Comparison of ENCODE assay signal across 24 cellular contexts in the genomic region with DNA sequence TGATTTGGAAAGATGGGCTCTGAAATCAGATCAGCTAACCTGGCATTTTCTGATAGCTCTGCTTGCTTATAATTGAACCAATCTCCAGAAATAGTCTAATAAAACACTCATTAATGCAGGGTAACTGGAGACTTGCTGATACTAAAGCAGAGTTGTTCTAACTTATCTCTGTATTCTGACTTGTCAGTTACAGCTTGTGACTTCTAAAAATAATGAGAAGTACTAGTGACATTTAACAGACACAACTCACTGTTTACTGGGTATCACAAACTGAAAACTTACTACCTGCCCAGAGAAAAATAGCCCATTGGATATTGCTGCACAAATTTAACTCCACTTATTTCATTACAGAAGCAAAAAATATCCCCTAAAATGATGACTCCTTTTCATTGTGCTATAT. TPM values are rescaled to one million over a fixed set of nuclear protein-coding genes. Genes with fewer than 3 reads are reported as not detected.
DNase-seq lines count a peak whose midpoint lies in the region; ATAC-seq, FAIRE-seq and TF ChIP-seq lines count a peak whose summit lies in the region.
"Had no signal": no experiment of that assay in that cellular context is flagged by ENCODE, and none has a peak within 500 bp of the region (broad histone marks: within the 10 kb centered on the region; RNA-seq: fewer than 3 reads in every experiment).

No MANE protein-coding gene starts in this region.

- ATAC-seq in activated T-cell treated with anti-CD3 and anti-CD28 coated beads, Interleukin-2, amount 50 U/mL, for 72 hours (replicated peaks in 1 of 2), result no peak
- ATAC-seq in left cardiac atrium, result peak; percentile 69 to 84
- ATAC-seq in GM19452 (IDR thresholded peaks at IDR 0.05; ENCODE audit: unreplicated experiment), result no peak
- ATAC-seq in effector memory CD8-positive, alpha-beta T cell (replicated peaks), result no peak
- ATAC-seq: GM23338 had no signal

- peak overlapping the region; percentile 84 for H3K27ac Mint-ChIP-seq in activated T-cell treated with anti-CD3 and anti-CD28 coated beads, Interleukin-2, amount 50 U/mL, for 72 hours
- no peak overlapping the region for H3K27ac Mint-ChIP-seq in effector memory CD8-positive, alpha-beta T cell
- H3K27ac Mint-ChIP-seq: H9 had no signal

- H3K4me1 Mint-ChIP-seq in activated T-cell treated with anti-CD3 and anti-CD28 coated beads, Interleukin-2, amount 50 U/mL, for 72 hours (ENCODE audit: low read depth), result no peaks in the 10 kb centered on the region
- H3K4me1 Mint-ChIP-seq in effector memory CD8-positive, alpha-beta T cell (ENCODE audit: low read depth in 2 of 2), result no peaks in the 10 kb centered on the region
- H3K4me1 Mint-ChIP-seq: GM23338, H9 had no signal

- no peaks in the 10 kb centered on the region for H3K9me1 ChIP-seq in keratinocyte (ENCODE audit: control insufficient read depth, extremely low read depth, insufficient read depth, low read length)

- no peak overlapping the region for H3K4me3 Mint-ChIP-seq in activated T-cell treated with anti-CD3 and anti-CD28 coated beads, Interleukin-2, amount 50 U/mL, for 72 hours
- no peak overlapping the region for H3K4me3 Mint-ChIP-seq in effector memory CD8-positive, alpha-beta T cell
- H3K4me3 Mint-ChIP-seq: GM23338, H9 had no signal

- no peaks in the 10 kb centered on the region for H3K9me3 Mint-ChIP-seq in activated T-cell treated with anti-CD3 and anti-CD28 coated beads, Interleukin-2, amount 50 U/mL, for 72 hours
- no peaks in the 10 kb centered on the region for H3K9me3 Mint-ChIP-seq in effector memory CD8-positive, alpha-beta T cell
- H3K9me3 Mint-ChIP-seq: CD4-positive, CD25-positive, alpha-beta regulatory T cell; GM23338; H9 had no signal

- H3K79me2 ChIP-seq in keratinocyte (ENCODE audit: control insufficient read depth, insufficient read depth, low read length), result no peaks in the 10 kb centered on the region

- no peak overlapping the region for H3K9ac ChIP-seq in keratinocyte (ENCODE audit: control insufficient read depth, extremely low read depth, insufficient read depth, low read length)
- H3K9ac ChIP-seq: BLaER1 had no signal

- no peaks in the 10 kb centered on the region for H3K27me3 ChIP-seq in keratinocyte (ENCODE audit: control insufficient read depth, extremely low read depth, insufficient read depth, low read length)
- H3K27me3 ChIP-seq: BLaER1 had no signal

- peaks cover 0 to 4% of the 10 kb centered on the region in 2 donors for H3K36me3 Mint-ChIP-seq in activated T-cell treated with anti-CD3 and anti-CD28 coated beads, Interleukin-2, amount 50 U/mL, for 72 hours (ENCODE audit: insufficient read depth in 2 of 2)
- peaks cover 32% of the 10 kb centered on the region for H3K36me3 Mint-ChIP-seq in effector memory CD8-positive, alpha-beta T cell (ENCODE audit: insufficient read depth)

- no peak overlapping the region for H3K4me3 ChIP-seq in keratinocyte (ENCODE audit: control insufficient read depth in 2 of 3, extremely low read depth in 1 of 3, insufficient read depth in 2 of 3, low read depth in 1 of 3, low read length in 3 of 3)
- H3K4me3 ChIP-seq: BLaER1, GM23338, SK-N-MC had no signal

- H3K4me2 ChIP-seq in keratinocyte (ENCODE audit: control insufficient read depth, extremely low read depth, insufficient read depth, low read depth, low read length), result no peak overlapping the region
- H3K4me2 ChIP-seq: BLaER1, GM23338 had no signal

- dilution Hi-C loops in keratinocyte (cut with MboI; ENCODE audit: extremely low pct_ligation_motif_present, low sequenced_read_pairs), result no loop called here

- no peak overlapping the region for H2AFZ ChIP-seq in keratinocyte (ENCODE audit: control insufficient read depth, low read length)
- H2AFZ ChIP-seq: GM23338 had no signal

- H4K20me1 ChIP-seq in keratinocyte (ENCODE audit: control insufficient read depth, extremely low read depth, insufficient read depth, low read length), result no peaks in the 10 kb centered on the region
- H4K20me1 ChIP-seq: BLaER1 had no signal

- no peak for TF ChIP-seq CTCF in keratinocyte (optimal IDR thresholded peaks at IDR 0.05 in 1 of 3, IDR thresholded peaks at IDR 0.05 in 1 of 3, conservative IDR thresholded peaks at IDR 0.05 in 1 of 3; ENCODE audit: extremely low read depth in 1 of 3, insufficient read depth in 2 of 3, low read length in 3 of 3)

- H3K9me3 ChIP-seq in keratinocyte (ENCODE audit: control insufficient read depth, low read depth, low read length), result no peaks in the 10 kb centered on the region
- H3K9me3 ChIP-seq: BLaER1 had no signal

- H3K27ac ChIP-seq in keratinocyte (ENCODE audit: control insufficient read depth, insufficient read depth, low read length), result no peak overlapping the region
- H3K27ac ChIP-seq: BLaER1, SK-N-MC had no signal

- H3K27me3 Mint-ChIP-seq in activated T-cell treated with anti-CD3 and anti-CD28 coated beads, Interleukin-2, amount 50 U/mL, for 72 hours (ENCODE audit: low read depth), result no peaks in the 10 kb centered on the region
- no peaks in the 10 kb centered on the region for H3K27me3 Mint-ChIP-seq in effector memory CD8-positive, alpha-beta T cell
- H3K27me3 Mint-ChIP-seq: CD4-positive, CD25-positive, alpha-beta regulatory T cell had no signal

- H3K4me1 ChIP-seq in keratinocyte (ENCODE audit: control insufficient read depth, extremely low read depth, insufficient read depth, low read length), result no peaks in the 10 kb centered on the region

- DNase-seq in activated T-cell treated with anti-CD3 and anti-CD28 coated beads, Interleukin-2, amount 50 U/mL, for 72 hours, result no peak
- no peak for DNase-seq in activated T-cell treated with anti-CD3 and anti-CD28 coated beads, Interleukin-2, amount 50 U/mL, for 48 hours
- DNase-seq in GM12892 (ENCODE audit: insufficient read length) (no peak), left cardiac atrium (no peak), keratinocyte (ENCODE audit: low read depth, low spot score) (no peak), DMS 273 (lab: John Stamatoyannopoulos, UW; ENCODE audit: unreplicated experiment) (no peak)
- no peak for DNase-seq in effector memory CD8-positive, alpha-beta T cell
- DNase-seq: 8988T; CD4-positive, CD25-positive, alpha-beta regulatory T cell; H9; KBM-7; MV-4-11; NCI-H1105 treated with DMSO at 0.1 percent for 48 hours; NCI-H146; NCI-H2029; NCI-H2227 treated with DMSO at 0.1 percent for 48 hours; NCI-H526 treated with DMSO at 0.1 percent for 48 hours; RPMI8226; SIG-M5 had no signal

- H3K36me3 ChIP-seq in keratinocyte (ENCODE audit: control insufficient read depth in 2 of 2, extremely low read depth in 1 of 2, insufficient read depth in 2 of 2, low read length in 2 of 2), result peaks cover 0 to 3% of the 10 kb centered on the region in 2 experiments

- intact Hi-C loops in left cardiac atrium (cut with DNase I), result loop anchor here in 1 of 2 donors (5.0 kb wide), 1 partner anchor 52 kb away; no protein-coding TSS in a partner anchor

- no peak for TF ChIP-seq POLR2A in GM12892 (IDR thresholded peaks at IDR 0.05; ENCODE audit: low read depth, low read length)

- FAIRE-seq in GM12892 (lab: Jason Lieb, UNC), result peak; percentile 51
- FAIRE-seq in keratinocyte (lab: Jason Lieb, UNC), result peak; percentile 39
- FAIRE-seq: HTR-8/SVneo had no signal

RNA-seq across cellular contexts. Expression of gene TRPM7, which starts 24.0 kb away (rescaled TPM):
- 10 to 100 TPM; 58.5 to 58.7 TPM for total RNA-seq in activated T-cell treated with anti-CD3 and anti-CD28 coated beads, Interleukin-2, amount 50 U/mL, for 72 hours
- polyA plus RNA-seq in GM12892 (2012; ENCODE audit: missing spikeins), result 28.4 TPM
- 10 to 100 TPM; 21.1 to 29.4 TPM for total RNA-seq in left cardiac atrium
- polyA plus RNA-seq in keratinocyte, result 14.4 to 25.4 TPM (median 19.6 TPM) in 3 replicates
- polyA plus RNA-seq in keratinocyte (2011; ENCODE audit: low read depth), result 67.0 TPM
- polyA plus RNA-seq in keratinocyte (2011; cell fraction: cytosol; rRNA removed), result 7.1 and 14.7 TPM in 2 replicates
- polyA plus RNA-seq in keratinocyte (2011; cell fraction: nucleus; rRNA removed), result 28.7 and 41.4 TPM in 2 replicates
- polyA plus RNA-seq in keratinocyte (2012; ENCODE audit: low replicate concordance), result 12.4 and 14.8 TPM in 2 replicates
- 2.6 to 56.2 TPM (median 27.1 TPM) in 3 replicates for polyA minus RNA-seq in keratinocyte
- 16.1 TPM for polyA minus RNA-seq in keratinocyte (2011; cell fraction: cytosol; rRNA and poly(A)+ RNA removed)
- polyA minus RNA-seq in keratinocyte (2011; cell fraction: nucleus; rRNA and poly(A)+ RNA removed), result 54.0 and 103 TPM in 2 replicates

RNA-seq across cellular contexts. Expression of gene SPPL2A, which starts 54.9 kb away (rescaled TPM):
- total RNA-seq in activated T-cell treated with anti-CD3 and anti-CD28 coated beads, Interleukin-2, amount 50 U/mL, for 72 hours, result 100 to 1,000 TPM; 130 to 157 TPM
- 56.1 TPM for polyA plus RNA-seq in GM12892 (2012; ENCODE audit: missing spikeins)
- total RNA-seq in left cardiac atrium, result 100 to 1,000 TPM in 1 of 2 donors, 10 to 100 TPM in 1; 95.1 to 129 TPM
- 37.2 to 59.4 TPM (median 44.5 TPM) in 3 replicates for polyA plus RNA-seq in keratinocyte
- 64.5 TPM for polyA plus RNA-seq in keratinocyte (2011; ENCODE audit: low read depth)
- polyA plus RNA-seq in keratinocyte (2011; cell fraction: cytosol; rRNA removed), result 18.9 and 42.2 TPM in 2 replicates
- polyA plus RNA-seq in keratinocyte (2011; cell fraction: nucleus; rRNA removed), result 66.8 and 92.2 TPM in 2 replicates
- 38.3 and 48.1 TPM in 2 replicates for polyA plus RNA-seq in keratinocyte (2012; ENCODE audit: low replicate concordance)
- 31.7 to 70.7 TPM (median 34.2 TPM) in 3 replicates for polyA minus RNA-seq in keratinocyte
- 23.8 TPM for polyA minus RNA-seq in keratinocyte (2011; cell fraction: cytosol; rRNA and poly(A)+ RNA removed)
- 35.6 and 78.3 TPM in 2 replicates for polyA minus RNA-seq in keratinocyte (2011; cell fraction: nucleus; rRNA and poly(A)+ RNA removed)

Comparison
In these comparisons a context has a peak if more than half of its experiments do, and no peak if none do; other contexts are left out.
1. ATAC-seq: peak in left cardiac atrium (2 of 2); none in activated T-cell treated with anti-CD3 and anti-CD28 coated beads, Interleukin-2, amount 50 U/mL, for 72 hours (0 of 2), GM19452 (single experiment) and effector memory CD8-positive, alpha-beta T cell (single experiment).